Comparison of ENCODE assay signal across 14 cellular contexts in the genomic region with DNA sequence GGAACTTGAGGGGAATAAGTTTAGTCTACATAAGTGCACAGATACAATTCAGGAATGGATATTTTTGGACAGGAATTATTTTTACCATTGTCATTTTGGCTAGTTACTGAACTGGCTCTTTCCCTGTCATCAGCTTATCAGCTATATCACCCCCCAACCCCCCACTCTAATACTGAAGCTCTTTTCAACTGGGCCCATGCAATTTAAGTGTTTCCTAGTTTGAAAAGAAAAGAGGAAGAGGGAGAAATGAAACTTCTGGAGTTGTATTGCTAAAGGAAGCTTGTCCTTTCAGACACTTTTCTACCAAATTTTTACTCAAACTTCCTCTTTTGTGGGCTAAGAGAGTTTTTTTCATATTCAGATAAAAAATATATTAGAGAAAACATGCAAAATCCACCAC. TPM values are rescaled to one million over a fixed set of nuclear protein-coding genes. Genes with fewer than 3 reads are reported as not detected.
"Had no signal": no experiment of that assay in that cellular context is flagged by ENCODE, and none has a peak within 500 bp of the region (broad histone marks: within the 10 kb centered on the region; RNA-seq: fewer than 3 reads in every experiment).

No MANE protein-coding gene starts in this region.

- H3K36me3 ChIP-seq: neutrophil, thyroid gland had no signal

- ATAC-seq: activated T-cell treated with anti-CD3 and anti-CD28 coated beads, Interleukin-2, amount 50 U/mL, for 4 hours; naive thymus-derived CD4-positive, alpha-beta T cell had no signal

- H3K9me3 ChIP-seq: neutrophil, thyroid gland had no signal

- H3K27me3 ChIP-seq: neutrophil, thyroid gland had no signal

- H3K4me3 ChIP-seq: thyroid gland had no signal

- H3K4me1 ChIP-seq: thyroid gland had no signal

- H3K27ac ChIP-seq: neutrophil, thyroid gland had no signal

- DNase-seq: activated CD4-positive, alpha-beta memory T cell treated with anti-CD3 and anti-CD28 coated beads for 36 hours; activated gamma-delta T cell treated with Interleukin-2 at 50 U/mL for 16 hours; activated naive CD8-positive, alpha-beta T cell treated with anti-CD3 and anti-CD28 coated beads, Interleukin-2, amount 10 ng/mL, durations not matched to agents 7 days and 5 days; activated T-cell treated with anti-CD3 and anti-CD28 coated beads, Interleukin-2, amount 50 U/mL, for 4 hours; anterior cingulate cortex; endodermal cell; erythroblast; naive thymus-derived CD4-positive, alpha-beta T cell; posterior cingulate gyrus; small intestine; thyroid gland had no signal

RNA-seq across cellular contexts. Expression of a gene that starts 18.5 kb away (rescaled TPM):
- total RNA-seq: dermis microvascular lymphatic vessel endothelial cell, endodermal cell, lung microvascular endothelial cell had no signal
